Comparison of ENCODE assay signal across 22 cellular contexts in the genomic region with DNA sequence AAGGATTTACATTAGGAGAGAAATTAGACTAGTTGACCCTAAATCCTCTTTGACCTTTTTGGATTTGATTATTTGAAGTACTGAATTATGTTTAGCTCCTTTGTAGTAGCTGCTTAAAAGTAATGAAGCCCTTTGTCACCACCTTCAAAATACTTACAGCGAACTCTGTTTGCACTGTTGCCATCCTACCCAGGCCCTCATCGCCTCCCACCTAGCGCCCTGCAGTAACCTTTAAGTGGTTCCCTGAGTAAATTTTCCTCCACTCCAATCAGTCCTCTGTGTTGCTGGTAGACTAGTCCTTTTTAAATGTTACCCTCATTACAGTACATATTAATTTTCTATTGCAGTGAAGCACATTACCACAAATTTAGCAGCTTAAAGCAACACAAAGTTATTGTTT.
"Had no signal": no experiment of that assay in that cellular context is flagged by ENCODE, and none has a peak within 500 bp of the region (broad histone marks: within the 10 kb centered on the region; RNA-seq: fewer than 3 reads in every experiment).

No MANE protein-coding gene starts in this region.

- H3K9me3 ChIP-seq: ascending aorta, right lobe of liver, transverse colon, uterus had no signal

- DNase-seq: activated CD4-positive, alpha-beta memory T cell treated with anti-CD3 and anti-CD28 coated beads for 36 hours; activated CD4-positive, alpha-beta T cell treated with anti-CD3 and anti-CD28 coated beads, Interleukin-2, amount 10 ng/mL, durations not matched to agents 24 days and 14 days; activated CD4-positive, CD25-positive, alpha-beta regulatory T cell treated with anti-CD3 and anti-CD28 coated beads, Interleukin-2, amount 50 U/mL, for 72 hours; activated CD8-positive, alpha-beta memory T cell treated with anti-CD3 and anti-CD28 coated beads, Interleukin-2, amount 50 U/mL, for 4 hours; activated gamma-delta T cell; activated naive CD4-positive, alpha-beta T cell treated with anti-CD3 and anti-CD28 coated beads, Interleukin-2, amount 10 ng/mL, durations not matched to agents 7 days and 5 days; activated naive CD8-positive, alpha-beta T cell treated with anti-CD3 and anti-CD28 coated beads, Interleukin-2, amount 10 ng/mL, durations not matched to agents 7 days and 5 days; activated T-cell treated with anti-CD3 and anti-CD28 coated beads, Interleukin-2, amount 50 U/mL, for 24 hours; dorsolateral prefrontal cortex; effector memory CD4-positive, alpha-beta T cell; kidney glomerular epithelial cell; midbrain; naive thymus-derived CD4-positive, alpha-beta T cell; right lobe of liver; stimulated activated CD4-positive, alpha-beta T cell treated with anti-CD3 and anti-CD28 coated beads, Interleukin-2, amount 100 ng/mL, for 48 hours; stimulated activated naive CD4-positive, alpha-beta T cell treated with Interleukin-2 at 50 U/mL for 16 hours; T-helper 9 cell; transverse colon; uterus had no signal

- H3K36me3 ChIP-seq: ascending aorta, cardiac muscle cell, right lobe of liver, transverse colon, uterus had no signal

- H3K27me3 ChIP-seq: ascending aorta, cardiac muscle cell, dorsolateral prefrontal cortex, right lobe of liver, transverse colon, uterus had no signal

- ATAC-seq: naive thymus-derived CD4-positive, alpha-beta T cell; right lobe of liver had no signal

- H3K27ac ChIP-seq: ascending aorta, cardiac muscle cell, coronary artery, dorsolateral prefrontal cortex, right lobe of liver, transverse colon, uterus had no signal

- H3K4me3 ChIP-seq: ascending aorta, cardiac muscle cell, coronary artery, dorsolateral prefrontal cortex, right lobe of liver, transverse colon, uterus had no signal

- H3K4me1 ChIP-seq: ascending aorta, uterus had no signal
